Comparison of ENCODE assay signal across 15 cellular contexts in genomic region chr7:138610671-138611170, GRCh38.
A peak's percentile ranks its signal among the peaks of the same experiment; 100 is the strongest.
DNase-seq lines count a peak whose midpoint lies in the region; ATAC-seq and TF ChIP-seq lines count a peak whose summit lies in the region.
"Had no signal": no experiment of that assay in that cellular context is flagged by ENCODE, and none has a peak within 500 bp of the region (broad histone marks: within the 10 kb centered on the region; RNA-seq: fewer than 3 reads in every experiment).

No MANE protein-coding gene starts in this region.

- H3K27me3 ChIP-seq in hepatocyte = no peaks in the 10 kb centered on the region
- H3K27me3 ChIP-seq: BLaER1, Peyer's patch had no signal

- ATAC-seq in WTC11 (peak; percentile 44), HG03378 (IDR thresholded peaks at IDR 0.05; ENCODE audit: unreplicated experiment) (no peak), HG02840 (IDR thresholded peaks at IDR 0.05; ENCODE audit: low FRiP score, unreplicated experiment) (no peak)

- H3K36me3 ChIP-seq in hepatocyte (replicated peaks; ENCODE audit: insufficient read depth, low read depth) = no peaks in the 10 kb centered on the region
- H3K36me3 ChIP-seq: BLaER1, Peyer's patch had no signal

- H3K4me3 Mint-ChIP-seq in WTC11 (no peak overlapping the region), mesothelial cell of epicardium (no peak overlapping the region), type B pancreatic cell (no peak overlapping the region)

- DNase-seq in WTC11 (ENCODE audit: low spot score) (no peak), hepatocyte (ENCODE audit: low spot score) (peak; percentile 60), mesothelial cell of epicardium (ENCODE audit: low spot score in 2 of 2, unreplicated experiment in 2 of 2) (no peak), type B pancreatic cell (ENCODE audit: extremely low spot score, unreplicated experiment) (no peak), SHP77 treated with DMSO at 0.1 percent for 48 hours (lab: John Stamatoyannopoulos, UW) (no peak)
- DNase-seq: DMS 273 treated with DMSO at 0.1 percent for 48 hours, NCI-H1417, NCI-H2029, NCI-H2171 treated with DMSO at 0.1 percent for 48 hours, NCI-H82, Peyer's patch, SHP77 had no signal

- H4K20me1 ChIP-seq in hepatocyte (ENCODE audit: insufficient read depth, poor library complexity, severe bottlenecking) = no peaks in the 10 kb centered on the region
- H4K20me1 ChIP-seq: BLaER1 had no signal

- CTCF ChIA-PET in WTC11 (lab: Charles Lee) = interaction anchor here (0.7 to 1.2 kb wide), 2 partner anchors 128 to 187 kb away, joined by 3 to 4 read pairs; partner anchors contain the start of genes ATP6V0A4 and TMEM213

- TF ChIP-seq CTCF in WTC11 (IDR thresholded peaks at IDR 0.05) (no peak), hepatocyte (IDR thresholded peaks at IDR 0.05; ENCODE audit: poor library complexity) (no peak), mesothelial cell of epicardium (IDR thresholded peaks at IDR 0.05; ENCODE audit: unreplicated experiment) (no peak), type B pancreatic cell (conservative IDR thresholded peaks at IDR 0.05) (no peak)

- no peaks in the 10 kb centered on the region for H3K79me2 ChIP-seq in hepatocyte

- peaks cover 10% of the 10 kb centered on the region for H3K36me3 Mint-ChIP-seq in WTC11
- H3K36me3 Mint-ChIP-seq in mesothelial cell of epicardium = peaks cover 5% of the 10 kb centered on the region
- H3K36me3 Mint-ChIP-seq in type B pancreatic cell = peaks cover 3% of the 10 kb centered on the region

- peak overlapping the region; percentile 84 for H3K27ac ChIP-seq in hepatocyte
- H3K27ac ChIP-seq: BLaER1, Peyer's patch had no signal

- H2AFZ ChIP-seq in hepatocyte = peak overlapping the region; percentile 11

- no peak overlapping the region for H3K4me3 ChIP-seq in hepatocyte
- H3K4me3 ChIP-seq: BLaER1, Peyer's patch had no signal

- H3K9me3 Mint-ChIP-seq in WTC11 (peaks cover 10% of the 10 kb centered on the region), mesothelial cell of epicardium (peaks cover 4% of the 10 kb centered on the region), type B pancreatic cell (no peaks in the 10 kb centered on the region)

- POLR2A ChIA-PET in WTC11 (lab: Charles Lee) = no interaction called here

- WGBS in hepatocyte (ENCODE audit: low lambda C conversion rate, missing lambda C conversion rate) = 61% methylated on average over 7 of the region's 7 CpGs

- H3K4me2 ChIP-seq in hepatocyte = peak overlapping the region; percentile 27
- H3K4me2 ChIP-seq: BLaER1 had no signal

- H3K4me1 ChIP-seq in hepatocyte (ENCODE audit: insufficient read depth) = peaks cover 13% of the 10 kb centered on the region
- H3K4me1 ChIP-seq: BLaER1, Peyer's patch had no signal

- no peaks in the 10 kb centered on the region for H3K9me3 ChIP-seq in hepatocyte (ENCODE audit: low read depth)
- H3K9me3 ChIP-seq: Peyer's patch had no signal

- H3K27ac Mint-ChIP-seq in WTC11 (no peak overlapping the region), mesothelial cell of epicardium (peak overlapping the region; percentile 75), type B pancreatic cell (peak overlapping the region; percentile 52)

- no peaks in the 10 kb centered on the region for H3K9me2 ChIP-seq in hepatocyte (replicated peaks; ENCODE audit: insufficient read depth)

- H3K27me3 Mint-ChIP-seq in WTC11 (ENCODE audit: low read depth) (no peaks in the 10 kb centered on the region), mesothelial cell of epicardium (ENCODE audit: low read depth) (no peaks in the 10 kb centered on the region), type B pancreatic cell (no peaks in the 10 kb centered on the region)

- H3K4me1 Mint-ChIP-seq in WTC11 (peaks cover 8% of the 10 kb centered on the region), mesothelial cell of epicardium (peaks cover 33% of the 10 kb centered on the region), type B pancreatic cell (ENCODE audit: unreplicated experiment) (peaks cover 31% of the 10 kb centered on the region)

TF ChIP-seq in WTC11, 78 proteins besides CTCF, POLR2A, EP300 and RAD21:
- no peak for TF ChIP-seq E2F5 (CRISPR knock-in tag; IDR thresholded peaks at IDR 0.05)
- no peak for TF ChIP-seq ZNF416 (CRISPR knock-in tag; IDR thresholded peaks at IDR 0.05)
- TF ChIP-seq GRHL2 (CRISPR knock-in tag; IDR thresholded peaks at IDR 0.05; ENCODE audit: insufficient replicate concordance, severe bottlenecking) = no peak
- no peak for TF ChIP-seq USF2 (CRISPR knock-in tag; IDR thresholded peaks at IDR 0.05)
